20 cellular contexts compared by ENCODE assay signal in genomic region chr12:113954547-113954946, GRCh38.
"Had no signal": no experiment of that assay in that cellular context is flagged by ENCODE, and none has a peak within 500 bp of the region (broad histone marks: within the 10 kb centered on the region; RNA-seq: fewer than 3 reads in every experiment).

No MANE protein-coding gene starts in this region.

- H3K4me3 ChIP-seq: gastrocnemius medialis, heart right ventricle, left lung, lower lobe of right lung, mucosa of descending colon had no signal

- H3K27me3 ChIP-seq: esophagus squamous epithelium, gastrocnemius medialis, heart right ventricle, left lung had no signal

- ATAC-seq: gastrocnemius medialis; heart right ventricle; left cardiac atrium; left lung; lower lobe of right lung; naive thymus-derived CD8-positive, alpha-beta T cell had no signal

- H3K4me1 ChIP-seq: gastrocnemius medialis, heart right ventricle, left lung, lower lobe of right lung had no signal

- DNase-seq: cortex of kidney; effector CD4-positive, alpha-beta T cell; effector memory CD4-positive, alpha-beta T cell; esophagus squamous epithelium; foreskin melanocyte; gastrocnemius medialis; head of caudate nucleus; heart right ventricle; hippocampal formation; left cardiac atrium; left lung; left ventricle myocardium superior; lower lobe of right lung; naive B cell; naive thymus-derived CD8-positive, alpha-beta T cell had no signal

- H3K27ac ChIP-seq: epithelial cell of prostate, gastrocnemius medialis, heart right ventricle, left lung, lower lobe of right lung had no signal

- H3K9me3 ChIP-seq: esophagus squamous epithelium, gastrocnemius medialis, heart right ventricle, left lung, lower lobe of right lung, mucosa of descending colon had no signal

- FAIRE-seq: endometrium, islet of Langerhans, keratinocyte had no signal
